ENCODE assay signal across 17 cellular contexts in the genomic region with DNA sequence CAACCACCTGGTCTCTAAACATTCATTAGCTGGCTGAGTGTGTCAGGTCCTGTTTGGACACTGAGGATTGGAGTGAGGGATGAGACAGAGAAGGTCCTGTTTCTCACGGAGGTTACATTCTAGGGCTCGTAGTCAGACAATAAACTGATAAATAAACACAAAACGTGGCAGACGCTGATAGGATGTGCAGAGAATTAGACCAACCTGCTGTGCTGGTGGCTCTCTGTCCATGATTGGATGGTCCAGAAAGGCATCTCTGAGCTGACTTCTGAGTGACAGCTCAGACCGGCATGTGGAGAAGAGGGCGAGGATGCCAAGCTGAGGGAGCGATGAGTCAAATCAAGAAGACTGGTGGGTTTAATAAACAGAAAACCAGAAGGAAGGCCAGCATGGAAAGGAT.
DNase-seq lines count a peak whose midpoint lies in the region; ATAC-seq, FAIRE-seq and TF ChIP-seq lines count a peak whose summit lies in the region.
"Had no signal": no experiment of that assay in that cellular context is flagged by ENCODE, and none has a peak within 500 bp of the region (broad histone marks: within the 10 kb centered on the region; RNA-seq: fewer than 3 reads in every experiment).

No MANE protein-coding gene starts in this region.

- in situ Hi-C loops in Panc1 (cut with HindIII; ENCODE audit: low pct_unique_long_range_greater_than_20kb, low sequenced_read_pairs): no loop called here

- DNase-seq in H4 (ENCODE audit: low spot score) (peak; percentile 93), Panc1 (ENCODE audit: low read depth, low spot score) (no peak), fibroblast of lung (ENCODE audit: low read depth in 2 of 2) (peak; percentile 22 to 77), inferior parietal cortex (ENCODE audit: extremely low spot score) (no peak), D721Med (ENCODE audit: insufficient read length, low spot score) (no peak)
- no peak for DNase-seq in activated effector memory CD4-positive, alpha-beta T cell treated with Interleukin-2 at 50 U/mL for 16 hours
- DNase-seq: activated gamma-delta T cell; AML-193; effector memory CD4-positive, alpha-beta T cell; gastrocnemius medialis; NCI-H526 treated with DMSO at 0.1 percent for 48 hours; SHP77 treated with DMSO at 0.1 percent for 48 hours; stimulated activated CD4-positive, alpha-beta T cell treated with anti-CD3 and anti-CD28 coated beads, Interleukin-12 subunit alpha, Interleukin-12 subunit beta, amount 100 ng/mL, for 4 hours had no signal

- H3K9me3 ChIP-seq in Panc1 (ENCODE audit: control insufficient read depth, insufficient read depth, low read depth, low read length) (no peaks in the 10 kb centered on the region), fibroblast of lung (ENCODE audit: control insufficient read depth, insufficient read depth, low read depth, low read length) (no peaks in the 10 kb centered on the region)
- H3K9me3 ChIP-seq: gastrocnemius medialis had no signal

- intact Hi-C loops in Panc1 (cut with micrococcal nuclease; ENCODE audit: unreplicated experiment): no loop called here

- H3K27me3 ChIP-seq in Panc1 (ENCODE audit: control insufficient read depth, insufficient read depth, low read length) (no peaks in the 10 kb centered on the region), fibroblast of lung (ENCODE audit: control insufficient read depth, insufficient read depth, low read length) (no peaks in the 10 kb centered on the region)
- H3K27me3 ChIP-seq: gastrocnemius medialis had no signal

- peaks cover 10% of the 10 kb centered on the region; the same call in 1 of the 2 replicates for H3K4me1 ChIP-seq in Panc1 (ENCODE audit: control insufficient read depth, insufficient read depth, low read length)
- peaks cover 2% of the 10 kb centered on the region for H3K4me1 ChIP-seq in fibroblast of lung (ENCODE audit: control insufficient read depth, extremely low read depth, insufficient read depth, low read length)
- H3K4me1 ChIP-seq: gastrocnemius medialis had no signal

- CTCF ChIA-PET in Panc1 (lab: Charles Lee): no interaction called here

- BruUV-seq in Panc1 (replicated peaks; lab: Mats Ljungman, UMichigan): no TSS peak

- no peaks in the 10 kb centered on the region for H4K20me1 ChIP-seq in fibroblast of lung (ENCODE audit: control insufficient read depth, extremely low read depth, insufficient read depth, low read length)

- H3K36me3 ChIP-seq in Panc1 (ENCODE audit: control insufficient read depth, insufficient read depth, low read length) (no peaks in the 10 kb centered on the region), fibroblast of lung (ENCODE audit: control insufficient read depth, insufficient read depth, low read length) (no peaks in the 10 kb centered on the region)
- H3K36me3 ChIP-seq: gastrocnemius medialis had no signal

- POLR2A ChIA-PET in Panc1 (lab: Charles Lee): no interaction called here

- H3K27ac ChIP-seq in 22Rv1 (peak overlapping the region; percentile 42; the same call in 1 of the 2 replicates), Panc1 (ENCODE audit: low read length) (no peak overlapping the region), fibroblast of lung (ENCODE audit: insufficient read depth, low read length) (no peak overlapping the region)
- H3K27ac ChIP-seq: gastrocnemius medialis had no signal

- TF ChIP-seq CTCF in 22Rv1 (IDR thresholded peaks at IDR 0.05) (no peak), Panc1 (IDR thresholded peaks at IDR 0.05) (no peak), fibroblast of lung (conservative IDR thresholded peaks at IDR 0.05 in 1 of 2, IDR thresholded peaks at IDR 0.05 in 1 of 2; ENCODE audit: low read depth in 1 of 2, low read length in 2 of 2) (no peak), D721Med (IDR thresholded peaks at IDR 0.05; ENCODE audit: insufficient read depth, missing control alignments) (no peak)

- no peak overlapping the region for H3K4me3 ChIP-seq in Panc1 (ENCODE audit: low read depth in 2 of 2, low read length in 2 of 2)
- no peak overlapping the region for H3K4me3 ChIP-seq in fibroblast of lung (replicated peaks in 1 of 4; ENCODE audit: control extremely low read depth in 1 of 4, insufficient read depth in 1 of 4, low read depth in 3 of 4, low read length in 4 of 4)
- H3K4me3 ChIP-seq: gastrocnemius medialis had no signal

- ATAC-seq in Panc1 (peak; percentile 75), GM19452 (IDR thresholded peaks at IDR 0.05; ENCODE audit: unreplicated experiment) (no peak)
- ATAC-seq: gastrocnemius medialis had no signal

- H2AFZ ChIP-seq in fibroblast of lung (ENCODE audit: low read length): peak overlapping the region; percentile 1

- peak overlapping the region; percentile 4 for H3K4me2 ChIP-seq in fibroblast of lung (ENCODE audit: extremely low read depth, insufficient read depth, low read length)

- H3K79me2 ChIP-seq in fibroblast of lung (ENCODE audit: control insufficient read depth, insufficient read depth, low read length): no peaks in the 10 kb centered on the region

- no peak for FAIRE-seq in D721Med (lab: Jason Lieb, UNC)
- FAIRE-seq: islet of Langerhans, TTC549 had no signal

- H3K9ac ChIP-seq in fibroblast of lung (ENCODE audit: insufficient read depth, low read length): no peak overlapping the region

Comparison
In these comparisons a context has a peak if more than half of its experiments do, and no peak if none do; other contexts are left out.
1. DNase-seq: peak in H4 (single experiment) and fibroblast of lung (2 of 2); none in Panc1 (single experiment), inferior parietal cortex (single experiment), D721Med (single experiment) and activated effector memory CD4-positive, alpha-beta T cell treated with Interleukin-2 at 50 U/mL for 16 hours (single experiment).